12 cellular contexts compared by ENCODE assay signal in the genomic region with DNA sequence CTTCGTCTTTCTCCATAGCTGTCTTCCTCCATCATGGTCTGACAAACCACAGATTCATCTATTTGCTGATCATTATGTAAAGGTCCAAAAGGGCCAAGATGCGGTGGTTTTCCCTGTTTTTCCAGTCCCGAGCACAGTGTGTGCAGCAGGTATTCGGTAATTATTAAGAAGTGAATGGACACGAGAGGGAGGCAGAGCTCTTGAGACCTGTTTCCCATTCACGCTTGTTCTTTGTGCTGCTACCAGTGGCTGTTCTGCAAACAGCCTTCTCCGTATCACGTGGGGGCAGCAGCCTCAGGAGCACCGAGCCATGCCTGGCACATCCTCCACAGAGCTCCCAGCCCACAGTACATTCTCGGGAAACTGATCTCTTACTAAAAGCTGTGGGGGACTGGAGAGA. TPM values are rescaled to one million over a fixed set of nuclear protein-coding genes. Genes with fewer than 3 reads are reported as not detected.
DNase-seq lines count a peak whose midpoint lies in the region; ATAC-seq, FAIRE-seq and TF ChIP-seq lines count a peak whose summit lies in the region.
"Had no signal": no experiment of that assay in that cellular context is flagged by ENCODE, and none has a peak within 500 bp of the region (broad histone marks: within the 10 kb centered on the region; RNA-seq: fewer than 3 reads in every experiment).

No MANE protein-coding gene starts in this region.

- H3K4me3 ChIP-seq in bronchial epithelial cell (ENCODE audit: low read depth, low read length) = no peak overlapping the region

- CTCF ChIA-PET in HEK293T (lab: Yijun Ruan, JAX) = no interaction called here

- H3K27me3 ChIP-seq in bronchial epithelial cell (ENCODE audit: control insufficient read depth, insufficient read depth, low read length) = peaks cover 10% of the 10 kb centered on the region

- no peaks in the 10 kb centered on the region for H3K36me3 ChIP-seq in bronchial epithelial cell (ENCODE audit: control insufficient read depth, insufficient read depth, low read length)

- TF ChIP-seq CTCF in bronchial epithelial cell (IDR thresholded peaks at IDR 0.05; ENCODE audit: insufficient read depth, low read length, severe bottlenecking) = peak; percentile 31

- DNase-seq in C1 segment of cervical spinal cord (lab: John Stamatoyannopoulos, UW) (peak in 11 of 14 donors; percentile 6 to 75 (median 35)), NCI-H1105 (lab: John Stamatoyannopoulos, UW) (peak; percentile 8), bronchial epithelial cell (ENCODE audit: low read depth) (peak; percentile 34), myocyte (ENCODE audit: low read depth) (peak; percentile 46), HEK293T (ENCODE audit: extremely low spot score) (no peak)
- no peak for DNase-seq in stimulated activated CD4-positive, alpha-beta T cell treated with anti-CD3 and anti-CD28 coated beads, Interleukin-2, amount 100 ng/mL, for 24 hours
- DNase-seq: activated B cell treated with CpG ODN at 0.5 μM for 24 hours; stimulated activated CD4-positive, alpha-beta T cell treated with anti-CD3 and anti-CD28 coated beads, Interleukin-15, amount 100 ng/mL, for 24 hours had no signal

- FAIRE-seq in bronchial epithelial cell (lab: Jason Lieb, UNC) = no peak

- POLR2A ChIA-PET in HEK293T (lab: Yijun Ruan, JAX) = no interaction called here

- ATAC-seq in GM19328 (IDR thresholded peaks at IDR 0.05; ENCODE audit: unreplicated experiment) = no peak
- ATAC-seq in GM21717 (IDR thresholded peaks at IDR 0.05; ENCODE audit: unreplicated experiment) = no peak
- ATAC-seq: HCT116 had no signal

TF ChIP-seq in HEK293T, 16 proteins besides CTCF, POLR2A, EP300 and RAD21:
- TF ChIP-seq ARNT (IDR thresholded peaks at IDR 0.05) = no peak
- TF ChIP-seq, protein P1, sequence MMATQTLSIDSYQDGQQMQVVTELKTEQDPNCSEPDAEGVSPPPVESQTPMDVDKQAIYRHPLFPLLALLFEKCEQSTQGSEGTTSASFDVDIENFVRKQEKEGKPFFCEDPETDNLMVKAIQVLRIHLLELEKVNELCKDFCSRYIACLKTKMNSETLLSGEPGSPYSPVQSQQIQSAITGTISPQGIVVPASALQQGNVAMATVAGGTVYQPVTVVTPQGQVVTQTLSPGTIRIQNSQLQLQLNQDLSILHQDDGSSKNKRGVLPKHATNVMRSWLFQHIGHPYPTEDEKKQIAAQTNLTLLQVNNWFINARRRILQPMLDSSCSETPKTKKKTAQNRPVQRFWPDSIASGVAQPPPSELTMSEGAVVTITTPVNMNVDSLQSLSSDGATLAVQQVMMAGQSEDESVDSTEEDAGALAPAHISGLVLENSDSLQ (IDR thresholded peaks at IDR 0.05) = no peak
- no peak for TF ChIP-seq FOXA1 (IDR thresholded peaks at IDR 0.05)
- no peak for TF ChIP-seq NFRKB (IDR thresholded peaks at IDR 0.05)
- TF ChIP-seq LEF1 (IDR thresholded peaks at IDR 0.05; ENCODE audit: borderline replicate concordance) = no peak
- TF ChIP-seq CTBP1 (IDR thresholded peaks at IDR 0.05; ENCODE audit: borderline replicate concordance) = no peak
- TF ChIP-seq L3MBTL2 (conservative IDR thresholded peaks at IDR 0.05) = no peak
- no peak for TF ChIP-seq FOXM1 (IDR thresholded peaks at IDR 0.05; ENCODE audit: borderline replicate concordance)
- TF ChIP-seq FOXK2 (IDR thresholded peaks at IDR 0.05) = no peak

RNA-seq across cellular contexts. Expression of a gene that starts 50.3 kb away (rescaled TPM):
- total RNA-seq in bronchial epithelial cell = not detected in 2 replicates
- not detected in 2 replicates for total RNA-seq in myocyte
- not detected for polyA plus RNA-seq in myocyte (2012)
- total RNA-seq: activated B cell treated with CpG ODN at 0.5 μM for 24 hours, subcutaneous adipose tissue had no signal

Comparison
In these comparisons a context has a peak if more than half of its experiments do, and no peak if none do; other contexts are left out.
1. DNase-seq: peak in C1 segment of cervical spinal cord (11 of 14), NCI-H1105 (single experiment), bronchial epithelial cell (single experiment) and myocyte (single experiment); none in HEK293T (single experiment) and stimulated activated CD4-positive, alpha-beta T cell treated with anti-CD3 and anti-CD28 coated beads, Interleukin-2, amount 100 ng/mL, for 24 hours (0 of 2).